ENCODE assay signal across 12 cellular contexts in the genomic region with DNA sequence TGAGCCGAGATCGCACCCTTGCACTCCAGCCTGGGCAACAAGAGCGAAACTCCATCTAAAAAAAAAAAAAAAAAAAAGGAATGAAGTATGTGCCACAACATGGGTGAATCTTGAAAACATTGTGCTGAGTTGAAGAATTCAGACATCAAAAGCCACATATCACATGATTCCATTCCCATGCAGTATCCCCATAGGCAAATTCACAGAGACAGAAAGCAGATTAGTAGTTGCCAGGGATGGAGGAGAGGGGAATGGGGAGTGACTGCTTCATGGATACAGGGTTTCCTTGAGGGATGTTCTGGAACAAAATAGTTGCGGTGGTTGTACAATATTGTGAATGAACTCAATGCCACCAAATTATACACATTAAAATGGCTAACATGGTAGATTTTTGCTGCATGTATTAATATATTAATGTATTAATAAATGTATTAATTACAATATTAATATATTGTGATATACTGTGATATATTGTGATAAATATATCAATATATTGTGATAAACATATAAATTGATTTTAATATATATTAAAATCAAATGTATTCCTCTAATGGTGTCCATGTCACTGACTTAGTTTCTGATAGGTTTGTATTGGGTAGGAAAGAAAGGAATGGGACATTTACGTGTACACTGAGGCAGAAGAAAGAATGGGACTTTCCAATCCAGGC. TPM values are rescaled to one million over a fixed set of nuclear protein-coding genes. Genes with fewer than 3 reads are reported as not detected.
DNase-seq lines count a peak whose midpoint lies in the region; ATAC-seq and TF ChIP-seq lines count a peak whose summit lies in the region.
"Had no signal": no experiment of that assay in that cellular context is flagged by ENCODE, and none has a peak within 500 bp of the region (broad histone marks: within the 10 kb centered on the region; RNA-seq: fewer than 3 reads in every experiment).

No MANE protein-coding gene starts in this region.

- peaks cover 11% of the 10 kb centered on the region for H4K20me1 ChIP-seq in Loucy (ENCODE audit: insufficient read depth, low read length, poor library complexity, severe bottlenecking)

- H3K9me3 ChIP-seq in Loucy (ENCODE audit: insufficient read depth, low read depth, low read length) (no peaks in the 10 kb centered on the region), psoas muscle (no peaks in the 10 kb centered on the region)
- H3K9me3 ChIP-seq: heart left ventricle had no signal

- no peak overlapping the region for H2AFZ ChIP-seq in Loucy (ENCODE audit: low read length)

- peaks cover 11% of the 10 kb centered on the region for H3K36me3 Mint-ChIP-seq in activated CD8-positive, alpha-beta T cell treated with anti-CD3 and anti-CD28 coated beads for 36 hours (ENCODE audit: low read depth)
- H3K36me3 Mint-ChIP-seq in activated CD8-positive, alpha-beta T cell treated with anti-CD3 and anti-CD28 coated beads, Interleukin-2, amount 10 ng/mL, durations not matched to agents 7 days and 5 days (ENCODE audit: low read depth): peaks cover 48% of the 10 kb centered on the region
- H3K36me3 Mint-ChIP-seq in activated naive CD8-positive, alpha-beta T cell treated with anti-CD3 and anti-CD28 coated beads for 36 hours: peaks cover 32% of the 10 kb centered on the region

- peak overlapping the region; percentile 68 for H3K27ac Mint-ChIP-seq in activated CD8-positive, alpha-beta T cell treated with anti-CD3 and anti-CD28 coated beads for 36 hours
- H3K27ac Mint-ChIP-seq in activated CD8-positive, alpha-beta T cell treated with anti-CD3 and anti-CD28 coated beads, Interleukin-2, amount 10 ng/mL, durations not matched to agents 7 days and 5 days: no peak overlapping the region
- H3K27ac Mint-ChIP-seq in activated naive CD8-positive, alpha-beta T cell treated with anti-CD3 and anti-CD28 coated beads for 36 hours: peak overlapping the region; percentile 65

- CTCF ChIA-PET in activated CD8-positive, alpha-beta T cell treated with anti-CD3 and anti-CD28 coated beads for 36 hours (lab: Charles Lee): interaction anchor here (2.0 to 4.8 kb wide), 3 partner anchors 17 to 333 kb away, joined by 4 to 46 read pairs (median 10); no protein-coding TSS in a partner anchor
- CTCF ChIA-PET in activated CD8-positive, alpha-beta T cell treated with anti-CD3 and anti-CD28 coated beads, Interleukin-2, amount 10 ng/mL, durations not matched to agents 7 days and 5 days (lab: Charles Lee): interaction anchor here (1.5 to 3.4 kb wide), 7 partner anchors 9 to 154 kb away, joined by 5 to 24 read pairs (median 8); no protein-coding TSS in a partner anchor

- no peak for DNase-seq in activated CD8-positive, alpha-beta T cell treated with anti-CD3 and anti-CD28 coated beads for 36 hours
- DNase-seq in activated CD8-positive, alpha-beta T cell treated with anti-CD3 and anti-CD28 coated beads, Interleukin-2, amount 10 ng/mL, durations not matched to agents 7 days and 5 days: no peak
- DNase-seq in activated naive CD8-positive, alpha-beta T cell treated with anti-CD3 and anti-CD28 coated beads for 36 hours: no peak
- DNase-seq in psoas muscle (no peak), glomerular visceral epithelial cell (ENCODE audit: extremely low spot score) (no peak), dorsolateral prefrontal cortex (no peak), NCI-H2196 treated with DMSO at 0.1 percent for 48 hours (lab: John Stamatoyannopoulos, UW; ENCODE audit: unreplicated experiment) (no peak)
- DNase-seq: heart left ventricle, NCI-H1417, occipital lobe had no signal

- peaks cover 83% of the 10 kb centered on the region for H3K4me1 ChIP-seq in Loucy (ENCODE audit: insufficient read depth, low read length, poor library complexity, severe bottlenecking)
- peaks cover 89% of the 10 kb centered on the region for H3K4me1 ChIP-seq in psoas muscle

- no peaks in the 10 kb centered on the region for H3K9me3 Mint-ChIP-seq in activated CD8-positive, alpha-beta T cell treated with anti-CD3 and anti-CD28 coated beads for 36 hours
- no peaks in the 10 kb centered on the region for H3K9me3 Mint-ChIP-seq in activated CD8-positive, alpha-beta T cell treated with anti-CD3 and anti-CD28 coated beads, Interleukin-2, amount 10 ng/mL, durations not matched to agents 7 days and 5 days (ENCODE audit: insufficient read depth)
- H3K9me3 Mint-ChIP-seq in activated naive CD8-positive, alpha-beta T cell treated with anti-CD3 and anti-CD28 coated beads for 36 hours: no peaks in the 10 kb centered on the region
- H3K9me3 Mint-ChIP-seq: IgD-negative memory B cell had no signal

- peak overlapping the region; percentile 90 for H3K4me2 ChIP-seq in Loucy (ENCODE audit: low read depth, low read length, poor library complexity, severe bottlenecking)

- intact Hi-C loops in activated CD8-positive, alpha-beta T cell treated with anti-CD3 and anti-CD28 coated beads for 36 hours (cut with micrococcal nuclease): loop anchor here (5.0 to 10.0 kb wide), 3 partner anchors 33 to 155 kb away; a partner anchor contains a TSS
- intact Hi-C loops in psoas muscle (cut with DNase I) (no loop called here), dorsolateral prefrontal cortex (cut with DNase I) (no loop called here)

- H3K4me3 Mint-ChIP-seq in activated CD8-positive, alpha-beta T cell treated with anti-CD3 and anti-CD28 coated beads for 36 hours: peak overlapping the region; percentile 10
- H3K4me3 Mint-ChIP-seq in activated CD8-positive, alpha-beta T cell treated with anti-CD3 and anti-CD28 coated beads, Interleukin-2, amount 10 ng/mL, durations not matched to agents 7 days and 5 days: no peak overlapping the region
- H3K4me3 Mint-ChIP-seq in activated naive CD8-positive, alpha-beta T cell treated with anti-CD3 and anti-CD28 coated beads for 36 hours: no peak overlapping the region

- peak overlapping the region; percentile 66 for H3K9ac ChIP-seq in Loucy (ENCODE audit: low read depth, low read length, poor library complexity, severe bottlenecking)

- peaks cover 7% of the 10 kb centered on the region; the same call in 1 of the 2 replicates for H3F3A ChIP-seq in Loucy (ENCODE audit: low read depth)

- TF ChIP-seq CTCF in activated CD8-positive, alpha-beta T cell treated with anti-CD3 and anti-CD28 coated beads for 36 hours (IDR thresholded peaks at IDR 0.05): no peak
- TF ChIP-seq CTCF in Loucy (conservative IDR thresholded peaks at IDR 0.05; ENCODE audit: low read length): no peak
- no peak for TF ChIP-seq CTCF in psoas muscle (IDR thresholded peaks at IDR 0.05)
- TF ChIP-seq CTCF in dorsolateral prefrontal cortex (IDR thresholded peaks at IDR 0.05 in 54 of 56, conservative IDR thresholded peaks at IDR 0.05 in 2 of 56; ENCODE audit: low read depth in 1 of 56, partially characterized antibody in 56 of 56): no peak

- H3K4me3 ChIP-seq in Loucy (ENCODE audit: low read length, poor library complexity, severe bottlenecking) (peak overlapping the region; percentile 65), psoas muscle (peak overlapping the region; percentile 59), dorsolateral prefrontal cortex (no peak overlapping the region)
- H3K4me3 ChIP-seq: heart left ventricle had no signal

- peaks cover 94% of the 10 kb centered on the region for H3K79me2 ChIP-seq in Loucy (ENCODE audit: insufficient read depth, low read length)

- H3K36me3 ChIP-seq in Loucy (ENCODE audit: insufficient read depth, low read length) (peaks cover 17% of the 10 kb centered on the region; the same call in 1 of the 2 replicates), psoas muscle (ENCODE audit: insufficient read depth in 1 of 2, low read depth in 1 of 2) (no peaks in the 10 kb centered on the region)

- H3K9me2 ChIP-seq in Loucy (replicated peaks; ENCODE audit: low read depth, low read length): no peaks in the 10 kb centered on the region

- peaks cover 44% of the 10 kb centered on the region for H3K4me1 Mint-ChIP-seq in activated CD8-positive, alpha-beta T cell treated with anti-CD3 and anti-CD28 coated beads for 36 hours (ENCODE audit: low read depth)
- H3K4me1 Mint-ChIP-seq in activated CD8-positive, alpha-beta T cell treated with anti-CD3 and anti-CD28 coated beads, Interleukin-2, amount 10 ng/mL, durations not matched to agents 7 days and 5 days (ENCODE audit: low read depth): peaks cover 46% of the 10 kb centered on the region
- H3K4me1 Mint-ChIP-seq in activated naive CD8-positive, alpha-beta T cell treated with anti-CD3 and anti-CD28 coated beads for 36 hours: peaks cover 59% of the 10 kb centered on the region

- H3K27me3 ChIP-seq in Loucy (ENCODE audit: insufficient read depth, low read length, poor library complexity, severe bottlenecking) (no peaks in the 10 kb centered on the region), psoas muscle (ENCODE audit: insufficient read depth in 3 of 3, low read length in 2 of 3) (no peaks in the 10 kb centered on the region), dorsolateral prefrontal cortex (peaks cover 0 to 5% (median 0%) of the 10 kb centered on the region in 45 donors)
- H3K27me3 ChIP-seq: heart left ventricle had no signal

- H3K27ac ChIP-seq in psoas muscle (peak overlapping the region; percentile 88), dorsolateral prefrontal cortex (no peak overlapping the region)

- no peak for ATAC-seq in activated CD8-positive, alpha-beta T cell treated with anti-CD3 and anti-CD28 coated beads for 36 hours
- no peak for ATAC-seq in activated CD8-positive, alpha-beta T cell treated with anti-CD3 and anti-CD28 coated beads, Interleukin-2, amount 10 ng/mL, durations not matched to agents 7 days and 5 days
- ATAC-seq in psoas muscle: no peak
- ATAC-seq: heart left ventricle had no signal

- 66 to 73% (median 69%) methylated on average over 5 of the region's 5 CpGs for WGBS in psoas muscle, 3 donors

- no peaks in the 10 kb centered on the region for H3K27me3 Mint-ChIP-seq in activated CD8-positive, alpha-beta T cell treated with anti-CD3 and anti-CD28 coated beads for 36 hours
- no peaks in the 10 kb centered on the region for H3K27me3 Mint-ChIP-seq in activated CD8-positive, alpha-beta T cell treated with anti-CD3 and anti-CD28 coated beads, Interleukin-2, amount 10 ng/mL, durations not matched to agents 7 days and 5 days (ENCODE audit: low read depth)
- no peaks in the 10 kb centered on the region for H3K27me3 Mint-ChIP-seq in activated naive CD8-positive, alpha-beta T cell treated with anti-CD3 and anti-CD28 coated beads for 36 hours

- POLR2A ChIA-PET in activated CD8-positive, alpha-beta T cell treated with anti-CD3 and anti-CD28 coated beads for 36 hours (lab: Charles Lee): interaction anchor here (0.9 to 4.0 kb wide), 8 partner anchors 8 to 37 kb away, joined by 3 to 51 read pairs (median 18); a partner anchor contains a TSS
- POLR2A ChIA-PET in activated CD8-positive, alpha-beta T cell treated with anti-CD3 and anti-CD28 coated beads, Interleukin-2, amount 10 ng/mL, durations not matched to agents 7 days and 5 days (lab: Charles Lee): interaction anchor here (0.6 to 5.5 kb wide), 9 partner anchors 9 to 58 kb away, joined by 3 to 74 read pairs (median 23); a partner anchor contains a TSS

RNA-seq across cellular contexts. Expression of a gene that starts 34.9 kb away (rescaled TPM):
- 10 to 100 TPM; 22.3 to 24.7 TPM for total RNA-seq in activated CD8-positive, alpha-beta T cell treated with anti-CD3 and anti-CD28 coated beads for 36 hours
- 10 to 100 TPM; 26.8 to 27.1 TPM for total RNA-seq in activated CD8-positive, alpha-beta T cell treated with anti-CD3 and anti-CD28 coated beads, Interleukin-2, amount 10 ng/mL, durations not matched to agents 7 days and 5 days
- total RNA-seq in activated naive CD8-positive, alpha-beta T cell treated with anti-CD3 and anti-CD28 coated beads for 36 hours: 10 to 100 TPM; 15.7 to 16.4 TPM
- total RNA-seq in psoas muscle (10 to 100 TPM; 25.7 to 47.6 (median 44.0) TPM), dorsolateral prefrontal cortex (10 to 100 TPM; 14.8 to 63.4 (median 37.5) TPM)
- 10 to 100 TPM in 2 of 3 donors, 1 to 10 TPM in 1; 2.9 to 29.3 (median 20.3) TPM for polyA plus RNA-seq in psoas muscle

Comparison
In these comparisons a context has a peak if more than half of its experiments do, and no peak if none do; other contexts are left out.
1. H3K4me3 ChIP-seq: peak in Loucy (single experiment) and psoas muscle (single experiment); none in dorsolateral prefrontal cortex (0 of 59).